Comparison of ENCODE assay signal across 8 cellular contexts in genomic region chr17:78214016-78214705, GRCh38. TPM values are rescaled to one million over a fixed set of nuclear protein-coding genes. Genes with fewer than 3 reads are reported as not detected.
DNase-seq lines count a peak whose midpoint lies in the region; ATAC-seq and TF ChIP-seq lines count a peak whose summit lies in the region.

TSS of gene BIRC5 (plus strand) at chr17:78214253. CDS start at chr17:78214317, 64 bp downstream.

- H3K4me3 ChIP-seq in BJ (ENCODE audit: low read depth, low read length), result peak within 1 kb of the TSS; percentile 77

- CTCF ChIA-PET in BJ (lab: Yijun Ruan, JAX), result interaction anchor here (1.1 kb wide), 1 partner anchor 42 kb away, joined by 3 read pairs; no protein-coding TSS in a partner anchor
- CTCF ChIA-PET in activated CD8-positive, alpha-beta T cell treated with anti-CD3 and anti-CD28 coated beads for 36 hours (lab: Charles Lee), result interaction anchor here (1.1 to 2.0 kb wide), 3 partner anchors 37 to 283 kb away, joined by 3 to 10 read pairs (median 7); no protein-coding TSS in a partner anchor

- no peaks in the 10 kb centered on the region for H3K9me3 Mint-ChIP-seq in activated CD8-positive, alpha-beta T cell treated with anti-CD3 and anti-CD28 coated beads for 36 hours

- H3K36me3 Mint-ChIP-seq in activated CD8-positive, alpha-beta T cell treated with anti-CD3 and anti-CD28 coated beads for 36 hours (ENCODE audit: low read depth), result peaks cover 24% of the 10 kb centered on the region

- no peak for DNase-seq in BJ (ENCODE audit: low read depth)
- peak; percentile 85 for DNase-seq in HT1080 (ENCODE audit: low read depth)
- peak; percentile 22 for DNase-seq in NK-92 (lab: John Stamatoyannopoulos, UW; ENCODE audit: unreplicated experiment)
- peak; percentile 96 for DNase-seq in activated CD8-positive, alpha-beta T cell treated with anti-CD3 and anti-CD28 coated beads for 36 hours
- peak; percentile 89 for DNase-seq in effector CD4-positive, alpha-beta T cell
- DNase-seq in medulla oblongata (ENCODE audit: extremely low spot score), result peak; percentile 88
- DNase-seq in stimulated activated CD4-positive, alpha-beta T cell treated with anti-CD3 and anti-CD28 coated beads, TNF-alpha, amount 100 ng/mL, for 4 hours (ENCODE audit: low read depth in 3 of 3), result peak; percentile 81 to 85 (median 84)

- peaks cover 9% of the 10 kb centered on the region for H3K4me1 Mint-ChIP-seq in activated CD8-positive, alpha-beta T cell treated with anti-CD3 and anti-CD28 coated beads for 36 hours (ENCODE audit: low read depth)

- peak within 1 kb of the TSS; percentile 96 for H3K4me3 Mint-ChIP-seq in activated CD8-positive, alpha-beta T cell treated with anti-CD3 and anti-CD28 coated beads for 36 hours

- POLR2A ChIA-PET in BJ (lab: Charles Lee), result no interaction called here
- POLR2A ChIA-PET in activated CD8-positive, alpha-beta T cell treated with anti-CD3 and anti-CD28 coated beads for 36 hours (lab: Charles Lee), result interaction anchor here (0.6 to 1.4 kb wide), 5 partner anchors 10 to 829 kb away, joined by 3 to 4 read pairs (median 3); no protein-coding TSS in a partner anchor

- intact Hi-C loops in activated CD8-positive, alpha-beta T cell treated with anti-CD3 and anti-CD28 coated beads for 36 hours (cut with micrococcal nuclease), result no loop called here

- no peaks in the 10 kb centered on the region for H3K36me3 ChIP-seq in BJ (ENCODE audit: control insufficient read depth, insufficient read depth, low read length)

- H3K27ac Mint-ChIP-seq in activated CD8-positive, alpha-beta T cell treated with anti-CD3 and anti-CD28 coated beads for 36 hours, result peak within 1 kb of the TSS; percentile 87

- ATAC-seq in GM19372 (IDR thresholded peaks at IDR 0.05; ENCODE audit: low read depth, unreplicated experiment), result peak; percentile 85
- ATAC-seq in activated CD8-positive, alpha-beta T cell treated with anti-CD3 and anti-CD28 coated beads for 36 hours, result peak; percentile 100

- TF ChIP-seq CTCF in BJ (IDR thresholded peaks at IDR 0.05; ENCODE audit: insufficient read depth, low read depth, low read length), result no peak
- no peak for TF ChIP-seq CTCF in activated CD8-positive, alpha-beta T cell treated with anti-CD3 and anti-CD28 coated beads for 36 hours (IDR thresholded peaks at IDR 0.05)

- H3K27me3 ChIP-seq in BJ (ENCODE audit: control insufficient read depth, insufficient read depth, low read length), result no peaks in the 10 kb centered on the region

- no peaks in the 10 kb centered on the region for H3K27me3 Mint-ChIP-seq in activated CD8-positive, alpha-beta T cell treated with anti-CD3 and anti-CD28 coated beads for 36 hours

RNA-seq across cellular contexts. Expression of gene BIRC5, which starts in this region (rescaled TPM):
- polyA plus RNA-seq in BJ (2011; rRNA removed), result 24.8 and 30.7 TPM in 2 replicates
- polyA minus RNA-seq in BJ (2011; rRNA and poly(A)+ RNA removed), result 22.5 and 23.7 TPM in 2 replicates
- total RNA-seq in HT1080 (2014; rRNA removed; shearing (Covaris generic)), result 166 and 195 TPM in 2 replicates
- polyA plus RNA-seq in HT1080 (2015; cell fraction: cytosol; rRNA removed), result 103 and 112 TPM in 2 replicates
- 61.7 and 70.7 TPM in 2 replicates for polyA plus RNA-seq in HT1080 (2015; cell fraction: nucleus; rRNA removed)
- total RNA-seq in activated CD8-positive, alpha-beta T cell treated with anti-CD3 and anti-CD28 coated beads for 36 hours, result 10 to 100 TPM; 90.6 to 93.7 TPM
